ENCODE assay signal across 13 cellular contexts in the genomic region with DNA sequence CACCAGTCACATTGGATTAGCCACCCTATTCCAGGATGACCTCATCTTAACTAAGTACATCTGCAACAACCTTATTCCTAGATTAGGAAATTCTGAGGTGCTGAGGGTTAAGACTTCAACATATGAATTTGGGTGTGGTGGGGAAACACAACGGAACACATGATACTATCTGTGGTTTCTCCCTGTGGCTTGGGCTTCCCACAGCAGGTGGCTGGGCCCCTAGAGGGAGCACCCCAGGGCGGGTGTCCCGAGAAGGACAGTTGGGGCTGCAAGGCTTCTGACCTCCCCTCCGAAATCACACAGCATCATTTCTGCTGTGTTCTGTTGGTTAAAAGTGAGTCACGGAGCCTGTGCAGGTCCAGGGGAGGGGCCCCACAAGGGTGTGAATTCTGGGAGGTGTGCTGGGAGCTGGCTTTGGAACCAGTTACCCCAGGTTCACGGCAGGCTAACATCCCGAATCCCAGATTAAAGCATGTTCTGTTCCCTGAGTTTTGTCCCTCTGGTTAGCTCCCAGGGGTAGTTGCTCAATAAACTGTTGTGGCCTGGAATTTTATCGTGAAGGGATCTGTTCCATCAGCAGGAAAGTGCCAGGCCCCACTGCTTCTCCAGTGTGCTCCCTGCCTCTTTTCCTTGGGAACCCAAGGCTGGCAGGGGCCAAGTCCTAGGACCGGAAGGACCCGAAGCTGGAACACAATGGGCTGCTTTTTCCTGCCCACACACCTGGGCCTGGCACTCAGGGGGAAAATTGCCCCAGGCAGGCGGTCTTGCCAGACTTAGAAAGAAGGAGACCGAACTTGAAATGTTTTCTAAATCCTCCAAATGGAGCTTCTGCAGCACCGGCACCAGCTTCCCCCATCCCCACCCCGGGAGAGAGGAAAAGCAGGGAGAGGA.
DNase-seq lines count a peak whose midpoint lies in the region; ATAC-seq and TF ChIP-seq lines count a peak whose summit lies in the region.
"Had no signal": no experiment of that assay in that cellular context is flagged by ENCODE, and none has a peak within 500 bp of the region (broad histone marks: within the 10 kb centered on the region; RNA-seq: fewer than 3 reads in every experiment).

No MANE protein-coding gene starts in this region.

- H4K8ac ChIP-seq in neuronal stem cell (ENCODE audit: low read depth, low read length): no peak overlapping the region

- H3K4me3 Mint-ChIP-seq in chondrocyte (ENCODE audit: unreplicated experiment) (no peak overlapping the region), neural progenitor cell (no peak overlapping the region)
- H3K4me3 Mint-ChIP-seq: activated naive CD8-positive, alpha-beta T cell treated with anti-CD3 and anti-CD28 coated beads, Interleukin-2, amount 10 ng/mL, durations not matched to agents 7 days and 5 days had no signal

- H2BK12ac ChIP-seq in neuronal stem cell (ENCODE audit: low read length): no peak overlapping the region

- H3K9me3 ChIP-seq in neuronal stem cell (replicated peaks in 1 of 2; ENCODE audit: control insufficient read depth in 2 of 2, insufficient read depth in 1 of 2, low read depth in 1 of 2, low read length in 2 of 2) (no peaks in the 10 kb centered on the region), neural progenitor cell (ENCODE audit: low read depth) (peaks cover 6% of the 10 kb centered on the region)

- no peaks in the 10 kb centered on the region for H3K79me1 ChIP-seq in neuronal stem cell (ENCODE audit: low read depth, low read length)

- H3K36me3 Mint-ChIP-seq in chondrocyte (ENCODE audit: low read depth) (peaks cover 3% of the 10 kb centered on the region), neural progenitor cell (peaks cover 3% of the 10 kb centered on the region)

- no peak overlapping the region for H3K27ac ChIP-seq in neuronal stem cell (replicated peaks; ENCODE audit: low read length)
- H3K27ac ChIP-seq in neural progenitor cell: no peak overlapping the region
- H3K27ac ChIP-seq: parathyroid adenoma had no signal

- no peak overlapping the region for H3K9ac ChIP-seq in neuronal stem cell (ENCODE audit: low read depth, low read length, poor library complexity)
- H3K9ac ChIP-seq in neural progenitor cell: no peak overlapping the region
- H3K9ac ChIP-seq: parathyroid adenoma had no signal

- H2AFZ ChIP-seq in neuronal stem cell (ENCODE audit: low read length): no peak overlapping the region
- no peak overlapping the region for H2AFZ ChIP-seq in neural progenitor cell (replicated peaks)
- H2AFZ ChIP-seq: parathyroid adenoma had no signal

- H3K27me3 Mint-ChIP-seq in chondrocyte (ENCODE audit: low read depth) (peaks cover 20% of the 10 kb centered on the region), neural progenitor cell (ENCODE audit: insufficient read depth, low read depth) (peaks cover 20% of the 10 kb centered on the region)

- no peak for ATAC-seq in HG03378 (IDR thresholded peaks at IDR 0.05; ENCODE audit: unreplicated experiment)

- no peak overlapping the region for H3K23ac ChIP-seq in neuronal stem cell (ENCODE audit: low read depth, low read length, poor library complexity)

- H3K27me3 ChIP-seq in neuronal stem cell (ENCODE audit: control insufficient read depth in 3 of 3, insufficient read depth in 3 of 3, low read depth in 1 of 3, low read length in 3 of 3) (peaks cover 0 to 15% (median 0%) of the 10 kb centered on the region in 3 experiments), neural progenitor cell (peaks cover 4% of the 10 kb centered on the region)

- no peak overlapping the region for H2BK120ac ChIP-seq in neuronal stem cell (ENCODE audit: low read depth, low read length)

- peaks cover 12% of the 10 kb centered on the region for H3K4me1 Mint-ChIP-seq in chondrocyte (ENCODE audit: low read depth)
- H3K4me1 Mint-ChIP-seq in neural progenitor cell: peaks cover 10% of the 10 kb centered on the region
- H3K4me1 Mint-ChIP-seq: activated naive CD8-positive, alpha-beta T cell treated with anti-CD3 and anti-CD28 coated beads, Interleukin-2, amount 10 ng/mL, durations not matched to agents 7 days and 5 days had no signal

- H3K9me3 Mint-ChIP-seq in chondrocyte (ENCODE audit: low read depth): peaks cover 10% of the 10 kb centered on the region
- H3K9me3 Mint-ChIP-seq in neural progenitor cell: peaks cover 18% of the 10 kb centered on the region

- no peak overlapping the region for H2AK5ac ChIP-seq in neuronal stem cell (ENCODE audit: low read depth, low read length)

- no peaks in the 10 kb centered on the region for H3K36me3 ChIP-seq in neuronal stem cell (replicated peaks in 1 of 2; ENCODE audit: control insufficient read depth in 2 of 2, insufficient read depth in 2 of 2, low read length in 2 of 2)
- no peaks in the 10 kb centered on the region for H3K36me3 ChIP-seq in neural progenitor cell

- WGBS in neuronal stem cell (ENCODE audit: extremely low coverage in 2 of 2, insufficient read length in 2 of 2, insufficient replicate concordance in 1 of 2), 2 donors: no CpG with 5 or more reads among the region's 14 CpGs

- H3K79me2 ChIP-seq in neural progenitor cell (ENCODE audit: low read depth): no peaks in the 10 kb centered on the region
- H3K79me2 ChIP-seq: parathyroid adenoma had no signal

- no peaks in the 10 kb centered on the region for H4K20me1 ChIP-seq in neural progenitor cell (ENCODE audit: low read depth)

- no peaks in the 10 kb centered on the region for H3F3A ChIP-seq in neural progenitor cell (ENCODE audit: low read depth)

- H2BK5ac ChIP-seq in neuronal stem cell (ENCODE audit: low read length): no peak overlapping the region

- no peak overlapping the region for H4K91ac ChIP-seq in neuronal stem cell (ENCODE audit: low read depth, low read length, poor library complexity)

- H3K27ac Mint-ChIP-seq in chondrocyte (ENCODE audit: unreplicated experiment) (no peak overlapping the region), neural progenitor cell (no peak overlapping the region)
- H3K27ac Mint-ChIP-seq: activated naive CD8-positive, alpha-beta T cell treated with anti-CD3 and anti-CD28 coated beads, Interleukin-2, amount 10 ng/mL, durations not matched to agents 7 days and 5 days had no signal

- H3K14ac ChIP-seq in neuronal stem cell (ENCODE audit: low read length): peak overlapping the region; percentile 11

- no peak overlapping the region for H2BK15ac ChIP-seq in neuronal stem cell (ENCODE audit: low read length)

- H3K4me2 ChIP-seq in neuronal stem cell (ENCODE audit: insufficient read depth, low read length, poor library complexity, severe bottlenecking) (no peak overlapping the region), neural progenitor cell (no peak overlapping the region)

- no peak overlapping the region for H3K4me3 ChIP-seq in HFF-Myc (replicated peaks; ENCODE audit: low read depth, low read length)
- no peak overlapping the region for H3K4me3 ChIP-seq in neuronal stem cell (ENCODE audit: low read length in 2 of 2)
- no peak overlapping the region for H3K4me3 ChIP-seq in neural progenitor cell

- H3K4me1 ChIP-seq in neuronal stem cell (ENCODE audit: control insufficient read depth in 2 of 2, insufficient read depth in 1 of 2, low read depth in 1 of 2, low read length in 2 of 2) (no peaks in the 10 kb centered on the region), neural progenitor cell (no peaks in the 10 kb centered on the region)
- H3K4me1 ChIP-seq: parathyroid adenoma had no signal

- DNase-seq in EL (peak; percentile 28), HFF-Myc (ENCODE audit: extremely low read depth, low read depth) (peak; percentile 26), chondrocyte (ENCODE audit: low spot score) (peak; percentile 35), neuronal stem cell (ENCODE audit: low spot score) (no peak), neural progenitor cell (ENCODE audit: low spot score) (no peak)
- no peak for DNase-seq in activated CD4-positive, alpha-beta T cell treated with anti-CD3 and anti-CD28 coated beads, Interleukin-2, amount 50 U/mL, for 4 hours
- DNase-seq: activated naive CD8-positive, alpha-beta T cell treated with anti-CD3 and anti-CD28 coated beads, Interleukin-2, amount 10 ng/mL, durations not matched to agents 7 days and 5 days; central memory CD4-positive, alpha-beta T cell; NCI-H1417 treated with DMSO at 0.1 percent for 48 hours; stimulated activated CD4-positive, alpha-beta T cell treated with anti-CD3 and anti-CD28 coated beads, Interleukin-12 subunit alpha, Interleukin-12 subunit beta, amount 100 ng/mL, for 4 hours; substantia nigra had no signal

- H3K18ac ChIP-seq in neuronal stem cell (ENCODE audit: low read length): no peak overlapping the region

- no peak overlapping the region for H3K4ac ChIP-seq in neuronal stem cell (ENCODE audit: low read length)

- TF ChIP-seq CTCF in HFF-Myc (IDR thresholded peaks at IDR 0.05; ENCODE audit: low read depth, low read length, missing control alignments): no peak
- TF ChIP-seq CTCF in chondrocyte (IDR thresholded peaks at IDR 0.05): no peak
- TF ChIP-seq CTCF in neural progenitor cell (IDR thresholded peaks at IDR 0.05): no peak

Comparison
In these comparisons a context has a peak if more than half of its experiments do, and no peak if none do; other contexts are left out.
1. DNase-seq: peak in EL (single experiment), HFF-Myc (single experiment) and chondrocyte (single experiment); none in neuronal stem cell (single experiment), activated CD4-positive, alpha-beta T cell treated with anti-CD3 and anti-CD28 coated beads, Interleukin-2, amount 50 U/mL, for 4 hours (0 of 2) and neural progenitor cell (single experiment).